ENCODE assay signal across 16 cellular contexts in the genomic region with DNA sequence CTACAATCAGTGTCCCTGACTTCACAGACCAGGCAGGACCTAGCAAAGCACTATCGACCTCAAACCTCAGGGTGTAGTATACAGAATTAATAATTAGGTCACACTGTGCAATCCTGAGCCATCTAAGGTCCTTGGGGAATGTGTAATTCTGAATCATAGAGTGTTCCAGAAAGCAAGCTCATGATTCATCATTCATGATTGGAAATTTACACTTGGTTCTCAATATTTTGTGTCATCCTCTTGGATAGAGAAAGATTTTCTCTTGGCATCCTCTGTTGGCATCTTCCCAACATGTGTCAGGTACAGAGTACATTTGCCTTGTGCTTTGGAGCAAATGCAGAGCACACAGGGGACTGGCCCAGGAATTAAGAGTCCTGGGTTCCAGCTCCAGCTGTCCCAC.
DNase-seq lines count a peak whose midpoint lies in the region; ATAC-seq and TF ChIP-seq lines count a peak whose summit lies in the region.
"Had no signal": no experiment of that assay in that cellular context is flagged by ENCODE, and none has a peak within 500 bp of the region (broad histone marks: within the 10 kb centered on the region; RNA-seq: fewer than 3 reads in every experiment).

No MANE protein-coding gene starts in this region.

- DNase-seq in ACHN (peak; percentile 45), HS-5 (ENCODE audit: low read depth) (peak; percentile 71), cardiac fibroblast (ENCODE audit: low read depth in 2 of 2) (peak; percentile 59 to 90), kidney glomerular epithelial cell (lab: John Stamatoyannopoulos, UW) (peak; percentile 40), BE2C (no peak), NCI-H2029 (lab: John Stamatoyannopoulos, UW) (no peak)
- no peak for DNase-seq in T-helper 2 cell treated with Interferon-gamma antibody and Interleukin-4, amounts not matched to agents 5 μg/mL and 100 μg/mL, for 36 hours (ENCODE audit: low spot score)
- DNase-seq: activated CD8-positive, alpha-beta memory T cell treated with anti-CD3 and anti-CD28 coated beads, Interleukin-2, amount 50 U/mL, for 4 hours; amniotic stem cell; NCI-H1436; NCI-H774; WERI-Rb-1 had no signal

- H3K27ac Mint-ChIP-seq in T-helper 2 cell treated with Interferon-gamma antibody and Interleukin-4, amounts not matched to agents 5 μg/mL and 100 μg/mL, for 36 hours = no peak overlapping the region
- H3K27ac Mint-ChIP-seq: IgD-negative memory B cell; stimulated activated naive CD8-positive, alpha-beta T cell treated with anti-CD3 and anti-CD28 coated beads, Interleukin-15, Interleukin-2, amounts not matched to agents 100 ng/mL and 50 ng/mL, for 24 hours had no signal

- H3K4me1 ChIP-seq in BE2C = no peaks in the 10 kb centered on the region
- H3K4me1 ChIP-seq: BLaER1 had no signal

- H3K4me1 Mint-ChIP-seq in T-helper 2 cell treated with Interferon-gamma antibody and Interleukin-4, amounts not matched to agents 5 μg/mL and 100 μg/mL, for 36 hours (ENCODE audit: low read depth) = no peaks in the 10 kb centered on the region
- H3K4me1 Mint-ChIP-seq: IgD-negative memory B cell had no signal

- in situ Hi-C loops in ACHN (cut with HindIII; ENCODE audit: low pct_ligation_motif_present, low pct_unique_long_range_greater_than_20kb, low sequenced_read_pairs) = no loop called here

- peaks cover 2% of the 10 kb centered on the region for H3K27me3 Mint-ChIP-seq in T-helper 2 cell treated with Interferon-gamma antibody and Interleukin-4, amounts not matched to agents 5 μg/mL and 100 μg/mL, for 36 hours (ENCODE audit: low read depth)
- H3K27me3 Mint-ChIP-seq: IgD-negative memory B cell; stimulated activated naive CD8-positive, alpha-beta T cell treated with anti-CD3 and anti-CD28 coated beads, Interleukin-15, Interleukin-2, amounts not matched to agents 100 ng/mL and 50 ng/mL, for 24 hours had no signal

- H3K27me3 ChIP-seq in BE2C = no peaks in the 10 kb centered on the region
- H3K27me3 ChIP-seq: BLaER1 had no signal

- H3K9me3 ChIP-seq in BE2C = no peaks in the 10 kb centered on the region; the same call in 1 of the 2 replicates
- H3K9me3 ChIP-seq: BLaER1 had no signal

- no peaks in the 10 kb centered on the region for H3K36me3 Mint-ChIP-seq in T-helper 2 cell treated with Interferon-gamma antibody and Interleukin-4, amounts not matched to agents 5 μg/mL and 100 μg/mL, for 36 hours (ENCODE audit: low read depth)

- no peak for TF ChIP-seq CTCF in cardiac fibroblast (IDR thresholded peaks at IDR 0.05; ENCODE audit: low read depth, low read length)
- no peak for TF ChIP-seq CTCF in BE2C (IDR thresholded peaks at IDR 0.05; ENCODE audit: low read depth, low read length)

- no peak overlapping the region for H3K4me3 ChIP-seq in cardiac fibroblast (replicated peaks in 1 of 2; ENCODE audit: low read depth in 2 of 2, low read length in 2 of 2)
- no peak overlapping the region for H3K4me3 ChIP-seq in BE2C (ENCODE audit: low read depth, low read length)
- H3K4me3 ChIP-seq: BLaER1 had no signal

- no peak for ATAC-seq in GM19035 (IDR thresholded peaks at IDR 0.05; ENCODE audit: unreplicated experiment)

- no peak overlapping the region for H3K4me3 Mint-ChIP-seq in T-helper 2 cell treated with Interferon-gamma antibody and Interleukin-4, amounts not matched to agents 5 μg/mL and 100 μg/mL, for 36 hours
- H3K4me3 Mint-ChIP-seq: IgD-negative memory B cell; stimulated activated naive CD8-positive, alpha-beta T cell treated with anti-CD3 and anti-CD28 coated beads, Interleukin-15, Interleukin-2, amounts not matched to agents 100 ng/mL and 50 ng/mL, for 24 hours had no signal

- no peaks in the 10 kb centered on the region for H3K36me3 ChIP-seq in BE2C
- H3K36me3 ChIP-seq: BLaER1, WERI-Rb-1 had no signal

- H3K9me3 Mint-ChIP-seq in T-helper 2 cell treated with Interferon-gamma antibody and Interleukin-4, amounts not matched to agents 5 μg/mL and 100 μg/mL, for 36 hours = no peaks in the 10 kb centered on the region
- H3K9me3 Mint-ChIP-seq: IgD-negative memory B cell; stimulated activated naive CD8-positive, alpha-beta T cell treated with anti-CD3 and anti-CD28 coated beads, Interleukin-15, Interleukin-2, amounts not matched to agents 100 ng/mL and 50 ng/mL, for 24 hours had no signal

Comparison
In these comparisons a context has a peak if more than half of its experiments do, and no peak if none do; other contexts are left out.
1. DNase-seq: peak in ACHN (single experiment), HS-5 (single experiment), cardiac fibroblast (2 of 2) and kidney glomerular epithelial cell (single experiment); none in BE2C (single experiment), T-helper 2 cell treated with Interferon-gamma antibody and Interleukin-4, amounts not matched to agents 5 μg/mL and 100 μg/mL, for 36 hours (single experiment) and NCI-H2029 (single experiment).